Comparison of ENCODE assay signal across 15 cellular contexts in the genomic region with DNA sequence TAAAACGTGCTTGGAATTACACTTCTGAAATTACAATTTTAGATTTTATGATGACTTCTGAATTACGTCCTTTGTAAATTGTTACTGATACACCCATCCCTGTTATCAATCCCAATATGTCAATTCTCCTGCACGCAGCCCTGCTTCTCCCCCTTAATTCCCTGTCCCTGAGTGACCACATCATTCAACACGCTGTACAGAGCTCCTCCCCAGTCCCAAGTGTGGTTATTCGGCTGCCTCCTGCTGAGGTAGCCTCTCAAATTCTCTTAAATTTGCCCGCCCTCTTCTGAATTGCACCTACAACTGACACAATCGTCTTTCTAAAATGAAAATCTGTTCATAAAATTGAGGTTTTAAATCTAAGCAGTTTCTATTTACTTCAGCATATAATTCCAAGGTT. TPM values are rescaled to one million over a fixed set of nuclear protein-coding genes. Genes with fewer than 3 reads are reported as not detected.
A peak's percentile ranks its signal among the peaks of the same experiment; 100 is the strongest.
DNase-seq lines count a peak whose midpoint lies in the region; ATAC-seq and TF ChIP-seq lines count a peak whose summit lies in the region.
"Had no signal": no experiment of that assay in that cellular context is flagged by ENCODE, and none has a peak within 500 bp of the region (broad histone marks: within the 10 kb centered on the region; RNA-seq: fewer than 3 reads in every experiment).

No MANE protein-coding gene starts in this region.

- no peak for DNase-seq in left cardiac atrium
- no peak for DNase-seq in Right ventricle myocardium inferior (ENCODE audit: missing footprints)
- DNase-seq in dorsolateral prefrontal cortex, result no peak
- DNase-seq in osteoblast (ENCODE audit: insufficient read length, low spot score, missing footprints), result peak; percentile 77
- no peak for DNase-seq in vagina (ENCODE audit: extremely low spot score in 2 of 2)
- DNase-seq in HK-2 (ENCODE audit: unreplicated experiment), result no peak
- no peak for DNase-seq in nephron progenitor cell
- no peak for DNase-seq in NCI-H187 treated with DMSO at 0.1 percent for 48 hours (lab: John Stamatoyannopoulos, UW)
- DNase-seq: NCI-H446 treated with DMSO at 0.1 percent for 48 hours had no signal

- TF ChIP-seq POLR2A in vagina (IDR thresholded peaks at IDR 0.05), result no peak

- intact Hi-C loops in left cardiac atrium (cut with DNase I) (loop anchor here in 1 of 2 donors (10.0 kb wide), 1 partner anchor 45 kb away; no protein-coding TSS in a partner anchor), Right ventricle myocardium inferior (cut with DNase I) (no loop called here), dorsolateral prefrontal cortex (cut with DNase I) (loop anchor here (10.0 kb wide), 1 partner anchor 465 kb away; no protein-coding TSS in a partner anchor), vagina (cut with DNase I) (no loop called here)

- peak overlapping the region; percentile 75 for H2AFZ ChIP-seq in osteoblast (ENCODE audit: low read length)

- H3K4me3 ChIP-seq in dorsolateral prefrontal cortex, result peak overlapping the region in 44 of 59 donors; percentile 1 to 58 (median 28)
- H3K4me3 ChIP-seq in osteoblast (ENCODE audit: insufficient read depth, low read length), result peak overlapping the region; percentile 70
- peak overlapping the region; percentile 21 to 25 for H3K4me3 ChIP-seq in vagina
- H3K4me3 ChIP-seq: mucosa of descending colon, testis had no signal

- no peak overlapping the region for H3K4me3 Mint-ChIP-seq in nephron progenitor cell
- H3K4me3 Mint-ChIP-seq: activated naive CD4-positive, alpha-beta T cell treated with anti-CD3 and anti-CD28 coated beads, Interleukin-2, amount 10 ng/mL, durations not matched to agents 7 days and 5 days; H9 had no signal

- ATAC-seq in left cardiac atrium, result peak; percentile 36 to 42
- no peak for ATAC-seq in Right ventricle myocardium inferior

- H3K4me1 Mint-ChIP-seq in nephron progenitor cell, result peaks cover 16% of the 10 kb centered on the region

- peaks cover 3% of the 10 kb centered on the region for H4K20me1 ChIP-seq in osteoblast (ENCODE audit: insufficient read depth, low read length)

- peaks cover 32% of the 10 kb centered on the region for H3K36me3 ChIP-seq in osteoblast (ENCODE audit: insufficient read depth, low read length)
- peaks cover 0 to 8% of the 10 kb centered on the region in 2 donors for H3K36me3 ChIP-seq in vagina

- TF ChIP-seq CTCF in dorsolateral prefrontal cortex (IDR thresholded peaks at IDR 0.05 in 54 of 56, conservative IDR thresholded peaks at IDR 0.05 in 2 of 56; ENCODE audit: low read depth in 1 of 56, partially characterized antibody in 56 of 56), result no peak
- TF ChIP-seq CTCF in osteoblast (IDR thresholded peaks at IDR 0.05; ENCODE audit: extremely low read depth, low read depth, low read length), result no peak
- TF ChIP-seq CTCF in vagina (IDR thresholded peaks at IDR 0.05), result no peak
- TF ChIP-seq CTCF in nephron progenitor cell (IDR thresholded peaks at IDR 0.05), result no peak

- H3K36me3 Mint-ChIP-seq in nephron progenitor cell (ENCODE audit: low read depth), result no peaks in the 10 kb centered on the region
- H3K36me3 Mint-ChIP-seq: activated naive CD4-positive, alpha-beta T cell treated with anti-CD3 and anti-CD28 coated beads, Interleukin-2, amount 10 ng/mL, durations not matched to agents 7 days and 5 days had no signal

- H3K27me3 ChIP-seq in dorsolateral prefrontal cortex (no peaks in the 10 kb centered on the region), osteoblast (ENCODE audit: insufficient read depth, low read length) (no peaks in the 10 kb centered on the region), vagina (no peaks in the 10 kb centered on the region)
- H3K27me3 ChIP-seq: testis had no signal

- peak overlapping the region; percentile 90 for H3K4me2 ChIP-seq in osteoblast (ENCODE audit: insufficient read depth, low read length)

- H3K27ac ChIP-seq in dorsolateral prefrontal cortex (peak overlapping the region in 3 of 59 donors; percentile 5 to 46 (median 21)), osteoblast (ENCODE audit: low read depth, low read length) (peak overlapping the region; percentile 64), vagina (peak overlapping the region; percentile 8)
- H3K27ac ChIP-seq: testis had no signal

- H3K27me3 Mint-ChIP-seq in nephron progenitor cell (ENCODE audit: low read depth, poor library complexity), result peaks cover 4% of the 10 kb centered on the region
- H3K27me3 Mint-ChIP-seq: activated naive CD4-positive, alpha-beta T cell treated with anti-CD3 and anti-CD28 coated beads, Interleukin-2, amount 10 ng/mL, durations not matched to agents 7 days and 5 days had no signal

- no peak overlapping the region for H3K27ac Mint-ChIP-seq in nephron progenitor cell
- H3K27ac Mint-ChIP-seq: activated CD8-positive, alpha-beta T cell treated with anti-CD3 and anti-CD28 coated beads, Interleukin-2, amount 10 ng/mL, durations not matched to agents 7 days and 5 days; activated naive CD4-positive, alpha-beta T cell treated with anti-CD3 and anti-CD28 coated beads, Interleukin-2, amount 10 ng/mL, durations not matched to agents 7 days and 5 days; H9 had no signal

- H3K9me3 ChIP-seq in osteoblast (ENCODE audit: low read depth, low read length) (no peaks in the 10 kb centered on the region), vagina (no peaks in the 10 kb centered on the region)
- H3K9me3 ChIP-seq: mucosa of descending colon, testis had no signal

- H3K9me3 Mint-ChIP-seq in nephron progenitor cell, result no peaks in the 10 kb centered on the region
- H3K9me3 Mint-ChIP-seq: activated naive CD4-positive, alpha-beta T cell treated with anti-CD3 and anti-CD28 coated beads, Interleukin-2, amount 10 ng/mL, durations not matched to agents 7 days and 5 days; H9 had no signal

- H3K4me1 ChIP-seq in osteoblast (ENCODE audit: insufficient read depth, low read length), result peaks cover 4% of the 10 kb centered on the region
- H3K4me1 ChIP-seq in vagina, result no peaks in the 10 kb centered on the region
- H3K4me1 ChIP-seq: testis had no signal

- peaks cover 55% of the 10 kb centered on the region for H3K79me2 ChIP-seq in osteoblast (ENCODE audit: insufficient read depth, low read length)

RNA-seq across cellular contexts. Expression of a gene that starts 10.1 kb away (rescaled TPM):
- 10 to 100 TPM in 1 of 2 donors, 1 to 10 TPM in 1; 3.5 to 10.8 TPM for total RNA-seq in left cardiac atrium
- 2.2 TPM for total RNA-seq in Right ventricle myocardium inferior
- total RNA-seq in dorsolateral prefrontal cortex, result 10 to 100 TPM in 6 of 120 experiments, 1 to 10 TPM in 114; 1.8 to 12.8 (median 5.7) TPM
- 30.4 and 31.8 TPM in 2 replicates for total RNA-seq in osteoblast
- 18.7 TPM for total RNA-seq in vagina

RNA-seq across cellular contexts. Expression of a gene that starts 30.9 kb away (rescaled TPM):
- total RNA-seq in left cardiac atrium (under 1 TPM in 1 of 2 donors, not detected in 1; 0.09 TPM), Right ventricle myocardium inferior (not detected), dorsolateral prefrontal cortex (10 to 100 TPM in 7 of 120 experiments, 1 to 10 TPM in 94, under 1 TPM in 17, not detected in 2; 0.28 to 19.8 (median 3.0) TPM), osteoblast (under 0.01 and 1.4 TPM in 2 replicates), vagina (not detected)
- total RNA-seq: HT-29 had no signal

Comparison
In these comparisons a context has a peak if more than half of its experiments do, and no peak if none do; other contexts are left out.
1. intact Hi-C loops: an anchor here in dorsolateral prefrontal cortex (10.0 kb wide); none called in Right ventricle myocardium inferior and vagina.